In the genomic region with DNA sequence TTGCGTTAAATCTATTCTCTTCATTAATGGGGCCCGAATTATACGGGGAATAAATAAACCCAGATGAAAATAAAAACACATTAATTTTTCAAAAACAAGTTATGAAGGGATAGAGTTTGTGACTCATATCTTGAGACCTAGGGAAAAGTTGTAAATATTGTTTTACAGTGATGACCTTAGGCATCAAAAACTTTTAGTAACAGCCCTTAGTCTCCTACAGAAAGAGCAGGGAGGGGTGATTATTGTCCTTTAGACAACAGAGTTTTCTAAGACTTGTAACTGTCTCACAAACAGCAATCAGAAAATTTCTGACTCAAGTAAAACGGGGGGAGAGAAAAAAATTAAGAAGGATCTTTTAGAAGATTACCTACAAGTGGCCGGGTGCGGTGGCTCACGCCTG, we compare ENCODE assay signal across 21 cellular contexts.
"Had no signal": no experiment of that assay in that cellular context is flagged by ENCODE, and none has a peak within 500 bp of the region (broad histone marks: within the 10 kb centered on the region; RNA-seq: fewer than 3 reads in every experiment).

No MANE protein-coding gene starts in this region.

- H3K9ac ChIP-seq: SK-N-SH had no signal

- H3K27ac ChIP-seq: RWPE1 had no signal

- H3K4me3 Mint-ChIP-seq: T-cell had no signal

- ATAC-seq: HepG2, Panc1, T-cell had no signal

- H3K9me3 ChIP-seq: SK-N-SH had no signal

- H3K4me2 ChIP-seq: SK-N-SH had no signal

- H3K27ac Mint-ChIP-seq: T-cell had no signal

- DNase-seq: IMR-90, Karpas-422, KG1, MM.1S, NCI-H1105, NCI-H1417, NCI-H1436 treated with DMSO at 0.1 percent for 48 hours, NCI-H1694, NCI-H187 treated with DMSO at 0.1 percent for 48 hours, NCI-H2029 treated with DMSO at 0.1 percent for 48 hours, NCI-H2227 treated with DMSO at 0.1 percent for 48 hours, NCI-H524, NCI-H526 treated with DMSO at 0.1 percent for 48 hours, NCI-H774, SHP77, SK-N-SH, SW 1271, T-cell had no signal

- H3K36me3 Mint-ChIP-seq: T-cell had no signal

- H3K4me1 Mint-ChIP-seq: T-cell had no signal

- H3K9me3 Mint-ChIP-seq: T-cell had no signal
